In the genomic region with DNA sequence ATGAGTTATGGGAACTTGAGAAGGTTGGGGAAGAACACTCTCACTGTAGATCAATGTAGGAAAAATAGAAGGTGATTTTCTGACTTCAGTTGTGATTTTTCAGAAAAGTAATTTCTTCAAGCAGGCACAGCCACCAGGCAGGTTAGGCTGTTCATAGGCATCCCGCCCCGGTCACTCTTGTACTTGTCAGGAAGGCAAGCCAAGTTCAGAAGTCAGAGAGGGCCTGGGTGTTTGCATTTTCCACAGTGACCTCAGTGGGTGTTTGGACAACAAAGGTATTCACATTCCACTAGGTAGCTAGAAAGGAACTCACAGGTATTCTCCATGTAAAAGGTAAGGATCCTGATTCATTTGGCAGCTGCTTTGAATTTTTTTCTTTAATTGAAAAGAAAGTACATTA, we compare ENCODE assay signal across 1 cellular context.
TF ChIP-seq lines count a peak whose summit lies in the region.

No MANE protein-coding gene starts in this region.

TF ChIP-seq in HepG2, 621 proteins besides CTCF, POLR2A, EP300 and RAD21:
- TF ChIP-seq, protein P1, sequence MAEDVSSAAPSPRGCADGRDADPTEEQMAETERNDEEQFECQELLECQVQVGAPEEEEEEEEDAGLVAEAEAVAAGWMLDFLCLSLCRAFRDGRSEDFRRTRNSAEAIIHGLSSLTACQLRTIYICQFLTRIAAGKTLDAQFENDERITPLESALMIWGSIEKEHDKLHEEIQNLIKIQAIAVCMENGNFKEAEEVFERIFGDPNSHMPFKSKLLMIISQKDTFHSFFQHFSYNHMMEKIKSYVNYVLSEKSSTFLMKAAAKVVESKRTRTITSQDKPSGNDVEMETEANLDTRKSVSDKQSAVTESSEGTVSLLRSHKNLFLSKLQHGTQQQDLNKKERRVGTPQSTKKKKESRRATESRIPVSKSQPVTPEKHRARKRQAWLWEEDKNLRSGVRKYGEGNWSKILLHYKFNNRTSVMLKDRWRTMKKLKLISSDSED (CRISPR knock-in tag; IDR thresholded peaks at IDR 0.05) = no peak
- TF ChIP-seq HMGXB4 (CRISPR knock-in tag; IDR thresholded peaks at IDR 0.05; ENCODE audit: borderline replicate concordance in 1 of 2, low read depth in 1 of 2) (no peak), ERF (CRISPR knock-in tag; IDR thresholded peaks at IDR 0.05) (no peak), SMC3 (IDR thresholded peaks at IDR 0.05; ENCODE audit: low read length) (no peak), ZNF496 (CRISPR knock-in tag; IDR thresholded peaks at IDR 0.05; ENCODE audit: insufficient replicate concordance) (no peak), ZFP82 (CRISPR knock-in tag; IDR thresholded peaks at IDR 0.05; ENCODE audit: borderline replicate concordance) (no peak), NBN (conservative IDR thresholded peaks at IDR 0.05) (no peak), ZNF460 (CRISPR knock-in tag; IDR thresholded peaks at IDR 0.05; ENCODE audit: borderline replicate concordance) (no peak), ZNF891 (CRISPR knock-in tag; IDR thresholded peaks at IDR 0.05) (no peak), ZNF407 (CRISPR knock-in tag; IDR thresholded peaks at IDR 0.05; ENCODE audit: not compliant biosample characterization) (no peak), PREB (CRISPR knock-in tag; IDR thresholded peaks at IDR 0.05) (no peak), ISX (CRISPR knock-in tag; conservative IDR thresholded peaks at IDR 0.05) (no peak)
- TF ChIP-seq, protein P2, sequence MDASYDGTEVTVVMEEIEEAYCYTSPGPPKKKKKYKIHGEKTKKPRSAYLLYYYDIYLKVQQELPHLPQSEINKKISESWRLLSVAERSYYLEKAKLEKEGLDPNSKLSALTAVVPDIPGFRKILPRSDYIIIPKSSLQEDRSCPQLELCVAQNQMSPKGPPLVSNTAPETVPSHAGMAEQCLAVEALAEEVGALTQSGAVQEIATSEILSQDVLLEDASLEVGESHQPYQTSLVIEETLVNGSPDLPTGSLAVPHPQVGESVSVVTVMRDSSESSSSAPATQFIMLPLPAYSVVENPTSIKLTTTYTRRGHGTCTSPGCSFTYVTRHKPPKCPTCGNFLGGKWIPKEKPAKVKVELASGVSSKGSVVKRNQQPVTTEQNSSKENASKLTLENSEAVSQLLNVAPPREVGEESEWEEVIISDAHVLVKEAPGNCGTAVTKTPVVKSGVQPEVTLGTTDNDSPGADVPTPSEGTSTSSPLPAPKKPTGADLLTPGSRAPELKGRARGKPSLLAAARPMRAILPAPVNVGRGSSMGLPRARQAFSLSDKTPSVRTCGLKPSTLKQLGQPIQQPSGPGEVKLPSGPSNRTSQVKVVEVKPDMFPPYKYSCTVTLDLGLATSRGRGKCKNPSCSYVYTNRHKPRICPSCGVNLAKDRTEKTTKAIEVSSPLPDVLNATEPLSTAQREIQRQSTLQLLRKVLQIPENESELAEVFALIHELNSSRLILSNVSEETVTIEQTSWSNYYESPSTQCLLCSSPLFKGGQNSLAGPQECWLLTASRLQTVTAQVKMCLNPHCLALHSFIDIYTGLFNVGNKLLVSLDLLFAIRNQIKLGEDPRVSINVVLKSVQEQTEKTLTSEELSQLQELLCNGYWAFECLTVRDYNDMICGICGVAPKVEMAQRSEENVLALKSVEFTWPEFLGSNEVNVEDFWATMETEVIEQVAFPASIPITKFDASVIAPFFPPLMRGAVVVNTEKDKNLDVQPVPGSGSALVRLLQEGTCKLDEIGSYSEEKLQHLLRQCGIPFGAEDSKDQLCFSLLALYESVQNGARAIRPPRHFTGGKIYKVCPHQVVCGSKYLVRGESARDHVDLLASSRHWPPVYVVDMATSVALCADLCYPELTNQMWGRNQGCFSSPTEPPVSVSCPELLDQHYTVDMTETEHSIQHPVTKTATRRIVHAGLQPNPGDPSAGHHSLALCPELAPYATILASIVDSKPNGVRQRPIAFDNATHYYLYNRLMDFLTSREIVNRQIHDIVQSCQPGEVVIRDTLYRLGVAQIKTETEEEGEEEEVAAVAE (CRISPR knock-in tag; IDR thresholded peaks at IDR 0.05; ENCODE audit: borderline replicate concordance) = no peak
- TF ChIP-seq, protein P3, sequence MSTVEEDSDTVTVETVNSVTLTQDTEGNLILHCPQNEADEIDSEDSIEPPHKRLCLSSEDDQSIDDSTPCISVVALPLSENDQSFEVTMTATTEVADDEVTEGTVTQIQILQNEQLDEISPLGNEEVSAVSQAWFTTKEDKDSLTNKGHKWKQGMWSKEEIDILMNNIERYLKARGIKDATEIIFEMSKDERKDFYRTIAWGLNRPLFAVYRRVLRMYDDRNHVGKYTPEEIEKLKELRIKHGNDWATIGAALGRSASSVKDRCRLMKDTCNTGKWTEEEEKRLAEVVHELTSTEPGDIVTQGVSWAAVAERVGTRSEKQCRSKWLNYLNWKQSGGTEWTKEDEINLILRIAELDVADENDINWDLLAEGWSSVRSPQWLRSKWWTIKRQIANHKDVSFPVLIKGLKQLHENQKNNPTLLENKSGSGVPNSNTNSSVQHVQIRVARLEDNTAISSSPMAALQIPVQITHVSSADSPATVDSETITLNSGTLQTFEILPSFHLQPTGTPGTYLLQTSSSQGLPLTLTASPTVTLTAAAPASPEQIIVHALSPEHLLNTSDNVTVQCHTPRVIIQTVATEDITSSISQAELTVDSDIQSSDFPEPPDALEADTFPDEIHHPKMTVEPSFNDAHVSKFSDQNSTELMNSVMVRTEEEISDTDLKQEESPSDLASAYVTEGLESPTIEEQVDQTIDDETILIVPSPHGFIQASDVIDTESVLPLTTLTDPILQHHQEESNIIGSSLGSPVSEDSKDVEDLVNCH (CRISPR knock-in tag; IDR thresholded peaks at IDR 0.05) = no peak
- TF ChIP-seq, protein P4, sequence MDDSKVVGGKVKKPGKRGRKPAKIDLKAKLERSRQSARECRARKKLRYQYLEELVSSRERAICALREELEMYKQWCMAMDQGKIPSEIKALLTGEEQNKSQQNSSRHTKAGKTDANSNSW (CRISPR knock-in tag; IDR thresholded peaks at IDR 0.05; ENCODE audit: borderline replicate concordance) = no peak
TF ChIP-seq in HepG2: peak in this region for 0.
